In the genomic region with DNA sequence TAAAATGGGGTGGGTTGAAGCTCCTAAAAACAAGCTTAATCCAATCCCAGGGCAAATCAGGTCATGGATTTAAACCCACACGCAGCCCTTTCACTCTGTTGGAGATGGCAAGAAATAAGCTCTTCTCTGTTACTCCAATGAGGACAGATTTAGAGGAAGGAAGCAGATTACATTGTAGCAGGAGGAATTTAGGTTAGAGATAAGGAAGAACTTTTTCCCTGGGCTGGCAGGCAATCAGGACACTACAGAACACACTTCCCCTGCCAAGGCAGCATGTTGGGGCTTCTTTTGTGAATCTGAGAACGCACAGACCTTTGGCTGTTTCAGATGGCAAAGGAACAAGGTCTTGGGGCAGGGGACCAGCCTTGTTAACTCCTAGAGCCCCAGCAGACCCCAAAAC, we compare ENCODE assay signal across 15 cellular contexts.
"Had no signal": no experiment of that assay in that cellular context is flagged by ENCODE, and none has a peak within 500 bp of the region (broad histone marks: within the 10 kb centered on the region; RNA-seq: fewer than 3 reads in every experiment).

No MANE protein-coding gene starts in this region.

- H3K27me3 ChIP-seq: adrenal gland, colonic mucosa, neutrophil, uterus had no signal

- H3K36me3 ChIP-seq: adrenal gland, colonic mucosa, neutrophil, uterus had no signal

- DNase-seq: activated CD4-positive, alpha-beta memory T cell treated with anti-CD3 and anti-CD28 coated beads, Interleukin-2, amount 10 ng/mL, durations not matched to agents 7 days and 5 days; activated CD4-positive, alpha-beta T cell treated with anti-CD3 and anti-CD28 coated beads for 1 hour; activated effector memory CD4-positive, alpha-beta T cell treated with anti-CD3 and anti-CD28 coated beads, Interleukin-2, amount 50 U/mL, for 16 hours; activated T-cell treated with anti-CD3 and anti-CD28 coated beads, Interleukin-2, amount 50 U/mL, for 24 hours; adrenal gland; colonic mucosa; foreskin melanocyte; left colon; naive B cell; stimulated activated CD4-positive, alpha-beta T cell treated with anti-CD3 and anti-CD28 coated beads, Interleukin-12 subunit alpha, Interleukin-12 subunit beta, amount 100 ng/mL, for 4 hours; stimulated activated CD4-positive, alpha-beta T cell treated with anti-CD3 and anti-CD28 coated beads, Interleukin-2, amount 100 ng/mL, for 24 hours; uterus had no signal

- H3K9me3 ChIP-seq: adrenal gland, colonic mucosa, neutrophil, uterus had no signal

- H3K4me1 ChIP-seq: colonic mucosa, parathyroid adenoma, uterus had no signal

- H3K4me3 ChIP-seq: adrenal gland, colonic mucosa, uterus had no signal

- H2AFZ ChIP-seq: parathyroid adenoma had no signal

- H3K9ac ChIP-seq: parathyroid adenoma had no signal

- H3K27ac ChIP-seq: adrenal gland, colonic mucosa, neutrophil, parathyroid adenoma, uterus, VCaP had no signal
